Comparison of ENCODE assay signal across 8 cellular contexts in genomic region chr13:46648166-46648607, GRCh38.
DNase-seq lines count a peak whose midpoint lies in the region; ATAC-seq and TF ChIP-seq lines count a peak whose summit lies in the region.

No MANE protein-coding gene starts in this region.

- peaks cover 32% of the 10 kb centered on the region for H3K4me1 Mint-ChIP-seq in activated CD8-positive, alpha-beta T cell treated with anti-CD3 and anti-CD28 coated beads, Interleukin-2, amount 10 ng/mL, durations not matched to agents 7 days and 5 days (ENCODE audit: low read depth)
- peaks cover 23% of the 10 kb centered on the region for H3K4me1 Mint-ChIP-seq in CD14-positive monocyte

- ATAC-seq in GM21723 (IDR thresholded peaks at IDR 0.05; ENCODE audit: unreplicated experiment) (peak; percentile 80), sciatic nerve (peak; percentile 24)
- peak; percentile 51 for ATAC-seq in activated CD8-positive, alpha-beta T cell treated with anti-CD3 and anti-CD28 coated beads, Interleukin-2, amount 10 ng/mL, durations not matched to agents 7 days and 5 days

- POLR2A ChIA-PET in activated CD8-positive, alpha-beta T cell treated with anti-CD3 and anti-CD28 coated beads, Interleukin-2, amount 10 ng/mL, durations not matched to agents 7 days and 5 days (lab: Charles Lee): no interaction called here

- no peak overlapping the region for H3K27ac Mint-ChIP-seq in activated CD8-positive, alpha-beta T cell treated with anti-CD3 and anti-CD28 coated beads, Interleukin-2, amount 10 ng/mL, durations not matched to agents 7 days and 5 days
- peak overlapping the region in 3 of 7 donors; percentile 3 to 64 (median 45) for H3K27ac Mint-ChIP-seq in CD14-positive monocyte

- intact Hi-C loops in sciatic nerve (cut with DNase I): no loop called here
- intact Hi-C loops in CD14-positive monocyte (cut with micrococcal nuclease): loop anchor here in 1 of 2 donors (10.0 kb wide), 1 partner anchor 93 kb away; the partner anchor contains the start of gene LRCH1

- no peak for TF ChIP-seq CTCF in CD14-positive monocyte (IDR thresholded peaks at IDR 0.05)

- CTCF ChIA-PET in activated CD8-positive, alpha-beta T cell treated with anti-CD3 and anti-CD28 coated beads, Interleukin-2, amount 10 ng/mL, durations not matched to agents 7 days and 5 days (lab: Charles Lee): interaction anchor here (0.8 to 1.1 kb wide), 2 partner anchors 10 to 38 kb away, joined by 3 to 4 read pairs; no protein-coding TSS in a partner anchor

- DNase-seq in NCI-H2081 (lab: John Stamatoyannopoulos, UW): peak; percentile 48 to 77
- no peak for DNase-seq in NCI-H2081 treated with DMSO at 0.1 percent for 48 hours (lab: John Stamatoyannopoulos, UW)
- peak; percentile 21 for DNase-seq in HT1080 (ENCODE audit: low read depth)
- DNase-seq in activated CD8-positive, alpha-beta T cell treated with anti-CD3 and anti-CD28 coated beads, Interleukin-2, amount 10 ng/mL, durations not matched to agents 7 days and 5 days: no peak
- DNase-seq in sciatic nerve (ENCODE audit: low spot score): no peak
- DNase-seq in CD14-positive monocyte (ENCODE audit: low spot score): no peak
- DNase-seq in stimulated activated CD8-positive, alpha-beta memory T cell treated with anti-CD3 and anti-CD28 coated beads, Interleukin-4, amount 100 ng/mL, for 48 hours: no peak

- H3K27me3 Mint-ChIP-seq in activated CD8-positive, alpha-beta T cell treated with anti-CD3 and anti-CD28 coated beads, Interleukin-2, amount 10 ng/mL, durations not matched to agents 7 days and 5 days (ENCODE audit: low read depth): no peaks in the 10 kb centered on the region
- H3K27me3 Mint-ChIP-seq in CD14-positive monocyte (ENCODE audit: low read depth in 3 of 3): no peaks in the 10 kb centered on the region

- no peak overlapping the region for H3K4me3 Mint-ChIP-seq in activated CD8-positive, alpha-beta T cell treated with anti-CD3 and anti-CD28 coated beads, Interleukin-2, amount 10 ng/mL, durations not matched to agents 7 days and 5 days
- peak overlapping the region in 1 of 2 donors; percentile 7 for H3K4me3 Mint-ChIP-seq in CD14-positive monocyte

- no peaks in the 10 kb centered on the region for H3K9me3 Mint-ChIP-seq in activated CD8-positive, alpha-beta T cell treated with anti-CD3 and anti-CD28 coated beads, Interleukin-2, amount 10 ng/mL, durations not matched to agents 7 days and 5 days (ENCODE audit: insufficient read depth)
- peaks cover 0 to 3% (median 0%) of the 10 kb centered on the region in 7 donors for H3K9me3 Mint-ChIP-seq in CD14-positive monocyte

- H3K36me3 Mint-ChIP-seq in activated CD8-positive, alpha-beta T cell treated with anti-CD3 and anti-CD28 coated beads, Interleukin-2, amount 10 ng/mL, durations not matched to agents 7 days and 5 days (ENCODE audit: low read depth): peaks cover 14% of the 10 kb centered on the region
- peaks cover 0 to 5% of the 10 kb centered on the region in 2 donors for H3K36me3 Mint-ChIP-seq in CD14-positive monocyte

Comparison
In these comparisons a context has a peak if more than half of its experiments do, and no peak if none do; other contexts are left out.
1. DNase-seq: peak in NCI-H2081 (2 of 2) and HT1080 (single experiment); none in NCI-H2081 treated with DMSO at 0.1 percent for 48 hours (single experiment), activated CD8-positive, alpha-beta T cell treated with anti-CD3 and anti-CD28 coated beads, Interleukin-2, amount 10 ng/mL, durations not matched to agents 7 days and 5 days (single experiment), sciatic nerve (single experiment), CD14-positive monocyte (single experiment) and stimulated activated CD8-positive, alpha-beta memory T cell treated with anti-CD3 and anti-CD28 coated beads, Interleukin-4, amount 100 ng/mL, for 48 hours (single experiment).
2. ATAC-seq: peak in every context shown above with its lines; median percentile 80 in GM21723; 51 in activated CD8-positive, alpha-beta T cell treated with anti-CD3 and anti-CD28 coated beads, Interleukin-2, amount 10 ng/mL, durations not matched to agents 7 days and 5 days; 24 in sciatic nerve.